8 cellular contexts compared by ENCODE assay signal in genomic region chr3:120438971-120439370, GRCh38. TPM values are rescaled to one million over a fixed set of nuclear protein-coding genes. Genes with fewer than 3 reads are reported as not detected.
A peak's percentile ranks its signal among the peaks of the same experiment; 100 is the strongest.
DNase-seq lines count a peak whose midpoint lies in the region; ATAC-seq and TF ChIP-seq lines count a peak whose summit lies in the region.
"Had no signal": no experiment of that assay in that cellular context is flagged by ENCODE, and none has a peak within 500 bp of the region (broad histone marks: within the 10 kb centered on the region; RNA-seq: fewer than 3 reads in every experiment).

No MANE protein-coding gene starts in this region.

- peak overlapping the region; percentile 70 for H3K27ac Mint-ChIP-seq in WTC11
- H3K27ac Mint-ChIP-seq: activated CD4-positive, alpha-beta T cell treated with anti-CD3 and anti-CD28 coated beads, Interleukin-2, amount 10 ng/mL, durations not matched to agents 24 days and 14 days had no signal

- CTCF ChIA-PET in WTC11 (lab: Charles Lee), result interaction anchor here (1.0 kb wide), 1 partner anchor 22 kb away, joined by 4 read pairs; no protein-coding TSS in a partner anchor

- H3K36me3 ChIP-seq in mucosa of rectum (ENCODE audit: control insufficient read depth in 2 of 2, insufficient read depth in 2 of 2, low read length in 2 of 2) (no peaks in the 10 kb centered on the region), SJCRH30 (peaks cover 13% of the 10 kb centered on the region)

- H3K4me1 Mint-ChIP-seq in WTC11, result peaks cover 49% of the 10 kb centered on the region
- H3K4me1 Mint-ChIP-seq: activated CD4-positive, alpha-beta T cell treated with anti-CD3 and anti-CD28 coated beads, Interleukin-2, amount 10 ng/mL, durations not matched to agents 24 days and 14 days had no signal

- no peak for DNase-seq in WTC11 (ENCODE audit: low spot score)
- peak; percentile 98 for DNase-seq in fibroblast of villous mesenchyme (ENCODE audit: low read depth)
- DNase-seq in ureter (ENCODE audit: low spot score), result peak; percentile 58
- DNase-seq in SJCRH30, result no peak
- DNase-seq in NCI-H1417 (lab: John Stamatoyannopoulos, UW), result no peak
- DNase-seq: activated CD4-positive, alpha-beta T cell treated with anti-CD3 and anti-CD28 coated beads, Interleukin-2, amount 10 ng/mL, durations not matched to agents 24 days and 14 days had no signal

- no peaks in the 10 kb centered on the region for H3K27me3 Mint-ChIP-seq in WTC11 (ENCODE audit: low read depth)

- peaks cover 38% of the 10 kb centered on the region for H3K36me3 Mint-ChIP-seq in WTC11

- H3K4me3 Mint-ChIP-seq in WTC11, result no peak overlapping the region
- H3K4me3 Mint-ChIP-seq: activated CD4-positive, alpha-beta T cell treated with anti-CD3 and anti-CD28 coated beads, Interleukin-2, amount 10 ng/mL, durations not matched to agents 24 days and 14 days had no signal

- peak overlapping the region in 1 of 2 donors; percentile 14 for H3K9ac ChIP-seq in mucosa of rectum (ENCODE audit: low read depth in 1 of 2, low read length in 2 of 2)

- no peak for TF ChIP-seq CTCF in WTC11 (IDR thresholded peaks at IDR 0.05)
- no peak for TF ChIP-seq CTCF in fibroblast of villous mesenchyme (IDR thresholded peaks at IDR 0.05; ENCODE audit: insufficient read depth, low read depth, low read length)

- H3K4me1 ChIP-seq in mucosa of rectum (ENCODE audit: control insufficient read depth in 2 of 2, insufficient read depth in 2 of 2, low read length in 2 of 2) (peaks cover 4 to 21% of the 10 kb centered on the region in 2 donors), SJCRH30 (peaks cover 7% of the 10 kb centered on the region; the same call in 1 of the 2 replicates)

- H3K27ac ChIP-seq in mucosa of rectum (ENCODE audit: low read depth in 2 of 2, low read length in 2 of 2) (peak overlapping the region; percentile 25 to 66), SJCRH30 (no peak overlapping the region)

- H3K4me3 ChIP-seq in fibroblast of villous mesenchyme (ENCODE audit: low read depth, low read length) (no peak overlapping the region), mucosa of rectum (ENCODE audit: low read length in 2 of 2) (no peak overlapping the region), SJCRH30 (no peak overlapping the region)

- no peaks in the 10 kb centered on the region for H3K9me3 Mint-ChIP-seq in WTC11
- H3K9me3 Mint-ChIP-seq: activated CD4-positive, alpha-beta T cell treated with anti-CD3 and anti-CD28 coated beads, Interleukin-2, amount 10 ng/mL, durations not matched to agents 24 days and 14 days had no signal

- H3K27me3 ChIP-seq in mucosa of rectum (ENCODE audit: control insufficient read depth in 2 of 2, insufficient read depth in 2 of 2, low read length in 2 of 2) (no peaks in the 10 kb centered on the region), SJCRH30 (no peaks in the 10 kb centered on the region)

- no peak for ATAC-seq in WTC11
- no peak for ATAC-seq in GM19397 (IDR thresholded peaks at IDR 0.05; ENCODE audit: unreplicated experiment)

- POLR2A ChIA-PET in WTC11 (lab: Charles Lee), result no interaction called here

- H3K9me3 ChIP-seq in mucosa of rectum (ENCODE audit: control insufficient read depth in 2 of 2, low read length in 2 of 2) (no peaks in the 10 kb centered on the region), SJCRH30 (replicated peaks) (no peaks in the 10 kb centered on the region)

TF ChIP-seq in WTC11, 78 proteins besides CTCF, POLR2A, EP300 and RAD21:
- TF ChIP-seq SMAD4 (CRISPR knock-in tag; IDR thresholded peaks at IDR 0.05), result no peak
- no peak for TF ChIP-seq ARID4B (CRISPR knock-in tag; IDR thresholded peaks at IDR 0.05; ENCODE audit: borderline replicate concordance)
- no peak for TF ChIP-seq MYBL2 (CRISPR knock-in tag; IDR thresholded peaks at IDR 0.05)

RNA-seq across cellular contexts. Expression of gene FSTL1, which starts 11.8 kb away (rescaled TPM):
- total RNA-seq in WTC11 (2021), result 271 to 286 TPM (median 272 TPM) in 3 replicates
- total RNA-seq in fibroblast of villous mesenchyme, result 997 and 1,795 TPM in 2 replicates
- total RNA-seq in ureter, result 379 TPM
- 148 and 164 TPM in 2 replicates for total RNA-seq in SJCRH30 (2014; rRNA removed; shearing (Covaris generic))

Comparison
In these comparisons a context has a peak if more than half of its experiments do, and no peak if none do; other contexts are left out.
1. DNase-seq: peak in fibroblast of villous mesenchyme (single experiment) and ureter (single experiment); none in WTC11 (single experiment), SJCRH30 (0 of 2) and NCI-H1417 (0 of 3).